ENCODE assay signal across 8 cellular contexts in the genomic region with DNA sequence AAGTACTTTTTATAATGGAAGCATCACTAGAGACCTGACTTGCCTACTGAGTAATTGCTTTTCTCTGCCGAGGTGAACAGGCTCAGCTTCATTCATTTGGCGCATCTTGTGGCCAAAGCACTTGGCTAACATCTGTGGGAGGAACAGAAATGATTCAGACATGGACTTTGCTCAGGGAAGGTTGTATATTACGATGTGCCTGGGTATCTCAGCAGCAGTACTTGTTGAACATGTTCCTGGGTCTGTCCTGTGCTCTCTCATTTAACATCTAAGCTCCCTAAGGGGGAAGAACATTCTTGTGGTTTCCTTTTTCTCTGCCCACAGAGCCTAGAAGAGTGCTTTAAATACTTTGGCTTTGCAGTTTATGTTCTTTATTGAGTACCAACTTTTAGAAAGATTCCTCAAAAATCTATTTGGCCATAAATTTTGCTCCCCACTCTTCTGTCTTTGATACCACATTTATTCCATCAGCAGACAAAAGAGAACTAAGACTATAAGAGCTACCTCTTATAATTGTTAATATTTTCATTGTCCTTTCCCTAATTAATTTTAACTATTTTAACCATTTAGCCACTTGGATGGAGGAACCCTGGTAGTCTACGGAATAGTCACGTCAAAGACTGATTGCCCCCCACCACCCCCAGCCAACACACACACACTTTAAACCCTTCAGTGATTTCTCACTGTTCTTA.
DNase-seq lines count a peak whose midpoint lies in the region; ATAC-seq and TF ChIP-seq lines count a peak whose summit lies in the region.

No MANE protein-coding gene starts in this region.

- POLR2A ChIA-PET in A673 (lab: Charles Lee; ENCODE audit: low non-redundant PET) = no interaction called here

- peaks cover 3% of the 10 kb centered on the region for H3K27me3 Mint-ChIP-seq in progenitor cell of endocrine pancreas

- no peak overlapping the region for H3K27ac ChIP-seq in A673 (ENCODE audit: low read depth, low read length, poor library complexity, severe bottlenecking)

- no peaks in the 10 kb centered on the region for H3K36me3 ChIP-seq in A673 (ENCODE audit: insufficient read depth, low read length, poor library complexity, severe bottlenecking)
- H3K36me3 ChIP-seq in H7 (replicated peaks; ENCODE audit: control insufficient read depth, insufficient read depth, low read length) = no peaks in the 10 kb centered on the region

- peak; percentile 48 for ATAC-seq in GM21381 (IDR thresholded peaks at IDR 0.05; ENCODE audit: unreplicated experiment)

- no peak for TF ChIP-seq CTCF in AG09309 (IDR thresholded peaks at IDR 0.05; ENCODE audit: control insufficient read depth, insufficient read depth, low read depth, low read length, missing control alignments)
- no peak for TF ChIP-seq CTCF in epithelial cell of proximal tubule (conservative IDR thresholded peaks at IDR 0.05; ENCODE audit: low read depth, low read length)
- TF ChIP-seq CTCF in A673 (conservative IDR thresholded peaks at IDR 0.05; ENCODE audit: low read depth, low read length) = no peak
- no peak for TF ChIP-seq CTCF in progenitor cell of endocrine pancreas (IDR thresholded peaks at IDR 0.05; ENCODE audit: unreplicated experiment)

- no peak overlapping the region for H3K4me3 ChIP-seq in AG09309 (ENCODE audit: control insufficient read depth, low read depth, low read length)
- no peak overlapping the region for H3K4me3 ChIP-seq in epithelial cell of proximal tubule (ENCODE audit: low read depth, low read length)
- H3K4me3 ChIP-seq in A673 (ENCODE audit: low read depth, low read length, poor library complexity, severe bottlenecking) = no peak overlapping the region
- H3K4me3 ChIP-seq in H7 (ENCODE audit: insufficient read depth, low read depth, low read length) = no peak overlapping the region

- H3K27ac Mint-ChIP-seq in progenitor cell of endocrine pancreas = no peak overlapping the region

- H3K27me3 ChIP-seq in A673 (replicated peaks; ENCODE audit: insufficient read depth, low read depth, low read length, poor library complexity) = no peaks in the 10 kb centered on the region
- H3K27me3 ChIP-seq in H7 (ENCODE audit: control insufficient read depth, insufficient read depth, low read length) = no peaks in the 10 kb centered on the region

- H3K36me3 Mint-ChIP-seq in progenitor cell of endocrine pancreas (ENCODE audit: insufficient read depth) = no peaks in the 10 kb centered on the region

- H3K4me1 ChIP-seq in A673 (ENCODE audit: insufficient read depth, low read length, poor library complexity, severe bottlenecking) = no peaks in the 10 kb centered on the region

- no TSS peak for BruUV-seq in A673 (replicated peaks; lab: Mats Ljungman, UMichigan)

- intact Hi-C loops in A673 (cut with micrococcal nuclease; ENCODE audit: unreplicated experiment) = no loop called here

- H3K9me3 ChIP-seq in A673 (ENCODE audit: low read depth, low read length, poor library complexity, severe bottlenecking) = no peaks in the 10 kb centered on the region

- H3K4me1 Mint-ChIP-seq in progenitor cell of endocrine pancreas (ENCODE audit: low read depth) = no peaks in the 10 kb centered on the region

- no peaks in the 10 kb centered on the region for H3K9me3 Mint-ChIP-seq in progenitor cell of endocrine pancreas (ENCODE audit: low read depth)

- peak; percentile 49 for DNase-seq in AG09309 (ENCODE audit: low read depth)
- peak; percentile 88 for DNase-seq in M059J (ENCODE audit: low read depth)
- DNase-seq in epithelial cell of proximal tubule (ENCODE audit: low read depth) = peak; percentile 92
- DNase-seq in A673 (ENCODE audit: low spot score) = no peak
- DNase-seq in H7 = no peak
- DNase-seq in Ammon's horn (ENCODE audit: low spot score) = no peak
- DNase-seq in progenitor cell of endocrine pancreas (ENCODE audit: low spot score, unreplicated experiment) = no peak

- no peak overlapping the region for H3K4me3 Mint-ChIP-seq in progenitor cell of endocrine pancreas (ENCODE audit: low read depth)

- CTCF ChIA-PET in A673 (lab: Charles Lee) = no interaction called here

Comparison
In these comparisons a context has a peak if more than half of its experiments do, and no peak if none do; other contexts are left out.
1. DNase-seq: peak in AG09309 (single experiment), M059J (single experiment) and epithelial cell of proximal tubule (single experiment); none in A673 (single experiment), H7 (single experiment), Ammon's horn (single experiment) and progenitor cell of endocrine pancreas (single experiment).